1 cellular context compared by ENCODE assay signal in the genomic region with DNA sequence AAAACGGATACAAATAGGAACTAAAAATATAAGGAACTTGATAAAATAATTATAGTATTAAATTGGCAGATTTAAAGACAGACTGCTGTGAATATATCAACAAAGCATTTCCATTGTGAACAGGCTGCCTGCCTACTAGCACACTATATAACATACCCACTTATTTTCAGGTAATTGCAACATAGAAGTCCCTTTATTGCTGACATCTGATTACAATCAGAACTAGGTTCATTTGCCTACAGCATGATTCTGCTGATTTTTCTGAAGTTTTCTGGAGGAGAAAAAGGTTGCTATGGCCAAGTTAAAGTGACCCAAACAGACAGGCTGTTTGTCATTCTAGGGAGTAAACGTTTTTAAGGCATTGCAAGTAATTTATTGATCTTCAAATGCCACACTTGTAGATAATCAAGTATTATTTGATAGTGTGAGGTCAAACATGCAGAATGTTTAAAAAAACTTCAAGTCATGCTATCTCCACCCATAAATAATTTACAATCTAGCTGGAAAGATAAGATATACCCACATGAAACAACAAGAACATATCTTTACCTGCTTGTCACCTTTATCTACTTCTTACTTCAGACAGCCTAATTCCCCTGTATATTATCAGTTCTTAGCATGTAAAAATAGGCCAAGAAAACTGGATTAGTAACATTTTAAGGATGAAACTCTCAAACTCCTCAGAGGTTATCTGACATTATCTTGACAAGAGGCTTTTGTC.
TF ChIP-seq lines count a peak whose summit lies in the region.

No MANE protein-coding gene starts in this region.

TF ChIP-seq in K562, 482 proteins besides CTCF, POLR2A, EP300 and RAD21 (continued from another document):
- TF ChIP-seq, protein P1, sequence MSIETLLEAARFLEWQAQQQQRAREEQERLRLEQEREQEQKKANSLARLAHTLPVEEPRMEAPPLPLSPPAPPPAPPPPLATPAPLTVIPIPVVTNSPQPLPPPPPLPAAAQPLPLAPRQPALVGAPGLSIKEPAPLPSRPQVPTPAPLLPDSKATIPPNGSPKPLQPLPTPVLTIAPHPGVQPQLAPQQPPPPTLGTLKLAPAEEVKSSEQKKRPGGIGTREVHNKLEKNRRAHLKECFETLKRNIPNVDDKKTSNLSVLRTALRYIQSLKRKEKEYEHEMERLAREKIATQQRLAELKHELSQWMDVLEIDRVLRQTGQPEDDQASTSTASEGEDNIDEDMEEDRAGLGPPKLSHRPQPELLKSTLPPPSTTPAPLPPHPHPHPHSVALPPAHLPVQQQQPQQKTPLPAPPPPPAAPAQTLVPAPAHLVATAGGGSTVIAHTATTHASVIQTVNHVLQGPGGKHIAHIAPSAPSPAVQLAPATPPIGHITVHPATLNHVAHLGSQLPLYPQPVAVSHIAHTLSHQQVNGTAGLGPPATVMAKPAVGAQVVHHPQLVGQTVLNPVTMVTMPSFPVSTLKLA (conservative IDR thresholded peaks at IDR 0.05): no peak
- TF ChIP-seq HOXB6 (CRISPR knock-in tag; IDR thresholded peaks at IDR 0.05; ENCODE audit: borderline replicate concordance) (no peak), PYGO2 (tag; IDR thresholded peaks at IDR 0.05) (no peak), KDM5B (IDR thresholded peaks at IDR 0.05; ENCODE audit: insufficient replicate concordance, low read depth, low read length) (no peak)
TF ChIP-seq in K562: peak in this region for 46.
